7 cellular contexts compared by ENCODE assay signal in genomic region chr1:175155473-175155856, GRCh38.
"Had no signal": no experiment of that assay in that cellular context is flagged by ENCODE, and none has a peak within 500 bp of the region (broad histone marks: within the 10 kb centered on the region; RNA-seq: fewer than 3 reads in every experiment).

No MANE protein-coding gene starts in this region.

- H3K4me1 ChIP-seq: tibial artery had no signal

- H3K4me2 ChIP-seq: smooth muscle cell had no signal

- H3K9me3 Mint-ChIP-seq: immature natural killer cell, natural killer cell had no signal

- H3K36me3 Mint-ChIP-seq: activated naive CD8-positive, alpha-beta T cell had no signal

- H3K27ac Mint-ChIP-seq: activated naive CD8-positive, alpha-beta T cell; immature natural killer cell; natural killer cell had no signal

- H3K27ac ChIP-seq: esophagus squamous epithelium, tibial artery had no signal

- H3K4me3 Mint-ChIP-seq: activated naive CD8-positive, alpha-beta T cell; immature natural killer cell; natural killer cell had no signal

- H3K9me3 ChIP-seq: esophagus squamous epithelium, tibial artery had no signal

- H3K4me3 ChIP-seq: esophagus squamous epithelium, smooth muscle cell, tibial artery had no signal

- DNase-seq: esophagus squamous epithelium, T1000 had no signal
